Comparison of ENCODE assay signal across 18 cellular contexts in genomic region chr6:101465871-101466270, GRCh38.
A peak's percentile ranks its signal among the peaks of the same experiment; 100 is the strongest.
DNase-seq lines count a peak whose midpoint lies in the region; ATAC-seq and TF ChIP-seq lines count a peak whose summit lies in the region.
"Had no signal": no experiment of that assay in that cellular context is flagged by ENCODE, and none has a peak within 500 bp of the region (broad histone marks: within the 10 kb centered on the region; RNA-seq: fewer than 3 reads in every experiment).

No MANE protein-coding gene starts in this region.

- peak overlapping the region; percentile 46 for H3K27ac ChIP-seq in left ventricle myocardium inferior (replicated peaks)
- H3K27ac ChIP-seq: 22Rv1, A549, BLaER1 had no signal

- no peaks in the 10 kb centered on the region for H3K9me3 ChIP-seq in left ventricle myocardium inferior (replicated peaks)
- H3K9me3 ChIP-seq: A549, BLaER1 had no signal

- H3K36me3 ChIP-seq in left ventricle myocardium inferior = no peaks in the 10 kb centered on the region
- H3K36me3 ChIP-seq: BLaER1 had no signal

- intact Hi-C loops in Right ventricle myocardium superior (cut with DNase I) = no loop called here
- intact Hi-C loops in left ventricle myocardium inferior (cut with micrococcal nuclease) = no loop called here

- H3K27me3 ChIP-seq in left ventricle myocardium inferior (ENCODE audit: low read depth) = no peaks in the 10 kb centered on the region
- H3K27me3 ChIP-seq: BLaER1 had no signal

- no peaks in the 10 kb centered on the region for H3K9me3 Mint-ChIP-seq in T-helper 2 cell treated with Interferon-gamma antibody and Interleukin-4, amounts not matched to agents 5 μg/mL and 100 μg/mL, for 36 hours
- H3K9me3 Mint-ChIP-seq: CD14-positive monocyte, GM23338 had no signal

- no peaks in the 10 kb centered on the region for H3K27me3 Mint-ChIP-seq in T-helper 2 cell treated with Interferon-gamma antibody and Interleukin-4, amounts not matched to agents 5 μg/mL and 100 μg/mL, for 36 hours (ENCODE audit: low read depth)
- H3K27me3 Mint-ChIP-seq: CD4-positive, alpha-beta memory T cell had no signal

- DNase-seq in NCI-H2171 treated with DMSO at 0.1 percent for 48 hours (lab: John Stamatoyannopoulos, UW) = peak; percentile 56
- DNase-seq in NCI-H2171 (lab: John Stamatoyannopoulos, UW) = no peak
- no peak for DNase-seq in Right ventricle myocardium superior
- DNase-seq in left ventricle myocardium inferior = no peak
- DNase-seq in left kidney (ENCODE audit: low read depth, low spot score) = peak; percentile 29
- no peak for DNase-seq in cerebellar cortex (ENCODE audit: low spot score)
- DNase-seq in T-helper 2 cell treated with Interferon-gamma antibody and Interleukin-4, amounts not matched to agents 5 μg/mL and 100 μg/mL, for 36 hours (ENCODE audit: low spot score) = no peak
- no peak for DNase-seq in NCI-H187 (lab: John Stamatoyannopoulos, UW)
- DNase-seq: CD4-positive, alpha-beta memory T cell; DMS153; DMS79; GDM1; HCEC 1CT had no signal

- no peak overlapping the region for H3K4me3 Mint-ChIP-seq in T-helper 2 cell treated with Interferon-gamma antibody and Interleukin-4, amounts not matched to agents 5 μg/mL and 100 μg/mL, for 36 hours
- H3K4me3 Mint-ChIP-seq: CD14-positive monocyte; CD4-positive, alpha-beta memory T cell; GM23338 had no signal

- TF ChIP-seq CTCF in left ventricle myocardium inferior (IDR thresholded peaks at IDR 0.05; ENCODE audit: borderline replicate concordance) = no peak

- ATAC-seq in Right ventricle myocardium superior (ENCODE audit: poor library complexity) = peak; percentile 89
- ATAC-seq: A549, GM23338 had no signal

- H3K4me1 ChIP-seq in left ventricle myocardium inferior = peaks cover 7% of the 10 kb centered on the region
- H3K4me1 ChIP-seq: A549, BLaER1 had no signal

- H3K27ac Mint-ChIP-seq in T-helper 2 cell treated with Interferon-gamma antibody and Interleukin-4, amounts not matched to agents 5 μg/mL and 100 μg/mL, for 36 hours = no peak overlapping the region
- H3K27ac Mint-ChIP-seq: CD14-positive monocyte; CD4-positive, alpha-beta memory T cell; GM23338 had no signal

- H3K4me3 ChIP-seq in left ventricle myocardium inferior = no peak overlapping the region
- H3K4me3 ChIP-seq: A549, BLaER1, GM23338 had no signal

- H3K4me1 Mint-ChIP-seq in T-helper 2 cell treated with Interferon-gamma antibody and Interleukin-4, amounts not matched to agents 5 μg/mL and 100 μg/mL, for 36 hours (ENCODE audit: low read depth) = no peaks in the 10 kb centered on the region
- H3K4me1 Mint-ChIP-seq: CD14-positive monocyte had no signal

- no peaks in the 10 kb centered on the region for H3K36me3 Mint-ChIP-seq in T-helper 2 cell treated with Interferon-gamma antibody and Interleukin-4, amounts not matched to agents 5 μg/mL and 100 μg/mL, for 36 hours (ENCODE audit: low read depth)
- H3K36me3 Mint-ChIP-seq: CD14-positive monocyte; CD4-positive, alpha-beta memory T cell had no signal

Comparison
In these comparisons a context has a peak if more than half of its experiments do, and no peak if none do; other contexts are left out.
1. DNase-seq: peak in NCI-H2171 treated with DMSO at 0.1 percent for 48 hours (single experiment) and left kidney (single experiment); none in NCI-H2171 (single experiment), Right ventricle myocardium superior (single experiment), left ventricle myocardium inferior (single experiment), cerebellar cortex (single experiment), T-helper 2 cell treated with Interferon-gamma antibody and Interleukin-4, amounts not matched to agents 5 μg/mL and 100 μg/mL, for 36 hours (single experiment) and NCI-H187 (0 of 2).